2 cellular contexts compared by ENCODE assay signal in genomic region chr22:30538280-30538679, GRCh38.
TF ChIP-seq lines count a peak whose summit lies in the region.

No MANE protein-coding gene starts in this region.

TF ChIP-seq in SK-N-SH treated with all-trans-retinoic acid at 6 μM for 48 hours, 23 proteins besides CTCF, POLR2A, EP300 and RAD21 (continued from another document):
- TF ChIP-seq ZC3H10 (CRISPR knock-in tag; IDR thresholded peaks at IDR 0.05) (no peak), ZNF8 (CRISPR knock-in tag; IDR thresholded peaks at IDR 0.05) (no peak), RARB (CRISPR knock-in tag; IDR thresholded peaks at IDR 0.05) (no peak), TCF4 (CRISPR knock-in tag; IDR thresholded peaks at IDR 0.05; ENCODE audit: borderline replicate concordance) (no peak), PATZ1 (CRISPR knock-in tag; IDR thresholded peaks at IDR 0.05; ENCODE audit: borderline replicate concordance) (no peak), ISL1 (CRISPR knock-in tag; IDR thresholded peaks at IDR 0.05) (no peak), PPARA (CRISPR knock-in tag; IDR thresholded peaks at IDR 0.05; ENCODE audit: borderline replicate concordance) (no peak), POU6F1 (CRISPR knock-in tag; IDR thresholded peaks at IDR 0.05; ENCODE audit: borderline replicate concordance, low read depth) (no peak)
- TF ChIP-seq, protein P1, sequence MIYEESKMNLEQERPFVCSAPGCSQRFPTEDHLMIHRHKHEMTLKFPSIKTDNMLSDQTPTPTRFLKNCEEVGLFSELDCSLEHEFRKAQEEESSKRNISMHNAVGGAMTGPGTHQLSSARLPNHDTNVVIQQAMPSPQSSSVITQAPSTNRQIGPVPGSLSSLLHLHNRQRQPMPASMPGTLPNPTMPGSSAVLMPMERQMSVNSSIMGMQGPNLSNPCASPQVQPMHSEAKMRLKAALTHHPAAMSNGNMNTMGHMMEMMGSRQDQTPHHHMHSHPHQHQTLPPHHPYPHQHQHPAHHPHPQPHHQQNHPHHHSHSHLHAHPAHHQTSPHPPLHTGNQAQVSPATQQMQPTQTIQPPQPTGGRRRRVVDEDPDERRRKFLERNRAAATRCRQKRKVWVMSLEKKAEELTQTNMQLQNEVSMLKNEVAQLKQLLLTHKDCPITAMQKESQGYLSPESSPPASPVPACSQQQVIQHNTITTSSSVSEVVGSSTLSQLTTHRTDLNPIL (CRISPR knock-in tag; IDR thresholded peaks at IDR 0.05; ENCODE audit: low read depth): no peak

TF ChIP-seq in SK-N-SH, 30 proteins besides CTCF, POLR2A, EP300 and RAD21 (continued from another document):
- TF ChIP-seq USF1 (IDR thresholded peaks at IDR 0.05; ENCODE audit: borderline replicate concordance, low read depth): no peak
